Comparison of ENCODE assay signal across 20 cellular contexts in genomic region chr6:136517582-136517981, GRCh38.
"Had no signal": no experiment of that assay in that cellular context is flagged by ENCODE, and none has a peak within 500 bp of the region (broad histone marks: within the 10 kb centered on the region; RNA-seq: fewer than 3 reads in every experiment).

No MANE protein-coding gene starts in this region.

- H3K4me1 ChIP-seq: gastrocnemius medialis, right atrium auricular region, vagina had no signal

- H2AFZ ChIP-seq: parathyroid adenoma had no signal

- H3K9ac ChIP-seq: parathyroid adenoma had no signal

- H3K27me3 ChIP-seq: gastrocnemius medialis, neutrophil, right atrium auricular region, thyroid gland, vagina had no signal

- H3K4me3 ChIP-seq: gastrocnemius medialis, mucosa of descending colon, right atrium auricular region, skin epidermis, thyroid gland, vagina had no signal

- H3K36me3 ChIP-seq: gastrocnemius medialis, neutrophil, right atrium auricular region, thyroid gland, vagina had no signal

- H3K9me3 ChIP-seq: gastrocnemius medialis, mucosa of descending colon, neutrophil, right atrium auricular region, thyroid gland, vagina had no signal

- H3K27ac ChIP-seq: gastrocnemius medialis, neutrophil, parathyroid adenoma, right atrium auricular region, skin epidermis, vagina had no signal

- ATAC-seq: gastrocnemius medialis; natural killer cell treated with Interleukin-12 subunit alpha and Interleukin-12 subunit beta and Interleukin-15 and Interleukin-18, amount 100 ng/mL, for 72 hours; stimulated activated naive B cell treated with anti-CD40 and anti-IgM and Interleukin-4, amounts not matched to agents 10 μg/mL and 1 μg/mL and 100 μg/mL, for 72 hours; stimulated activated naive CD8-positive, alpha-beta T cell treated with anti-CD3 and anti-CD28 coated beads, Interleukin-15, amount 100 ng/mL, for 72 hours had no signal

- DNase-seq: cortex of kidney; effector CD4-positive, alpha-beta T cell; foreskin fibroblast; gastrocnemius medialis; head of caudate nucleus; mesenchymal stem cell; mucosa of descending colon; naive B cell; stimulated activated CD4-positive, alpha-beta T cell treated with anti-CD3 and anti-CD28 coated beads, Interleukin-15, amount 100 ng/mL, for 24 hours; stimulated activated CD4-positive, alpha-beta T cell treated with anti-CD3 and anti-CD28 coated beads, Interleukin-2, amount 100 ng/mL, for 48 hours; stimulated activated naive B cell treated with anti-CD40 and anti-IgM and Interleukin-4, amounts not matched to agents 10 μg/mL and 1 μg/mL and 100 μg/mL, for 72 hours; stimulated activated naive CD8-positive, alpha-beta T cell treated with anti-CD3 and anti-CD28 coated beads, Interleukin-15, amount 100 ng/mL, for 72 hours; trophoblast cell had no signal
